In genomic region chr1:192477630-192478029, GRCh38 we compare ENCODE assay signal across 8 cellular contexts.
DNase-seq lines count a peak whose midpoint lies in the region; TF ChIP-seq lines count a peak whose summit lies in the region.

No MANE protein-coding gene starts in this region.

- no peak overlapping the region for H2AFZ ChIP-seq in GM23248

- H3K4me3 ChIP-seq in GM23248 (no peak overlapping the region), astrocyte of the cerebellum (ENCODE audit: low read depth, low read length) (no peak overlapping the region)

- peak; percentile 9 for TF ChIP-seq CTCF in astrocyte of the cerebellum (IDR thresholded peaks at IDR 0.05; ENCODE audit: low read depth, low read length, missing control alignments)

- DNase-seq in NCI-H2171 treated with DMSO at 0.1 percent for 48 hours (lab: John Stamatoyannopoulos, UW) (peak; percentile 41), NCI-H2171 (lab: John Stamatoyannopoulos, UW) (no peak), GM23248 (peak; percentile 70), NCI-H1105 treated with DMSO at 0.1 percent for 48 hours (lab: John Stamatoyannopoulos, UW) (peak; percentile 52), astrocyte of the cerebellum (ENCODE audit: low read depth) (no peak), kidney glomerular epithelial cell (lab: John Stamatoyannopoulos, UW) (peak; percentile 34)
- DNase-seq in stimulated activated CD4-positive, alpha-beta T cell treated with anti-CD3 and anti-CD28 coated beads, Interleukin-4, amount 100 ng/mL, for 1 hour: no peak
- no peak for DNase-seq in activated CD4-positive, alpha-beta T cell treated with anti-CD3 and anti-CD28 coated beads for 48 hours

- H3K9me3 ChIP-seq in GM23248 (ENCODE audit: low read depth): no peaks in the 10 kb centered on the region

- H3K4me2 ChIP-seq in GM23248 (ENCODE audit: unreplicated experiment): peak overlapping the region; percentile 87

- H4K20me1 ChIP-seq in GM23248 (ENCODE audit: insufficient read depth): no peaks in the 10 kb centered on the region

- peaks cover 13% of the 10 kb centered on the region for H3K4me1 ChIP-seq in GM23248 (ENCODE audit: insufficient read depth)

- H3K27me3 ChIP-seq in GM23248 (replicated peaks; ENCODE audit: insufficient read depth): no peaks in the 10 kb centered on the region; the same call in 1 of the 2 replicates

- H3K9me2 ChIP-seq in GM23248 (ENCODE audit: insufficient read depth): no peaks in the 10 kb centered on the region

- H3K9ac ChIP-seq in GM23248: no peak overlapping the region

- WGBS in GM23248 (ENCODE audit: low coverage in 1 of 2, low lambda C conversion rate in 2 of 2, missing lambda C conversion rate in 2 of 2), 2 experiments: 3 to 4% methylated on average over 2 of the region's 2 CpGs

- H3K27ac ChIP-seq in GM23248: no peak overlapping the region

- peaks cover 10% of the 10 kb centered on the region; the same call in 1 of the 2 replicates for H3F3A ChIP-seq in GM23248 (ENCODE audit: insufficient read depth)

- H3K36me3 ChIP-seq in GM23248 (ENCODE audit: low read depth): no peaks in the 10 kb centered on the region

- in situ Hi-C loops in GM23248 (cut with MboI): loop anchor here (10.0 kb wide), 3 partner anchors 107 to 557 kb away; no protein-coding TSS in a partner anchor
- in situ Hi-C loops in astrocyte of the cerebellum (cut with HindIII; ENCODE audit: low sequenced_read_pairs): loop anchor here (10.0 to 25.0 kb wide), 2 partner anchors 110 to 547 kb away; partner anchors contain the start of gene RGS1

- no peaks in the 10 kb centered on the region for H3K79me2 ChIP-seq in GM23248 (ENCODE audit: insufficient read depth)

Comparison
In these comparisons a context has a peak if more than half of its experiments do, and no peak if none do; other contexts are left out.
1. DNase-seq: peak in NCI-H2171 treated with DMSO at 0.1 percent for 48 hours (single experiment), GM23248 (single experiment), NCI-H1105 treated with DMSO at 0.1 percent for 48 hours (single experiment) and kidney glomerular epithelial cell (single experiment); none in NCI-H2171 (single experiment), astrocyte of the cerebellum (single experiment), stimulated activated CD4-positive, alpha-beta T cell treated with anti-CD3 and anti-CD28 coated beads, Interleukin-4, amount 100 ng/mL, for 1 hour (single experiment) and activated CD4-positive, alpha-beta T cell treated with anti-CD3 and anti-CD28 coated beads for 48 hours (single experiment).